In the genomic region with DNA sequence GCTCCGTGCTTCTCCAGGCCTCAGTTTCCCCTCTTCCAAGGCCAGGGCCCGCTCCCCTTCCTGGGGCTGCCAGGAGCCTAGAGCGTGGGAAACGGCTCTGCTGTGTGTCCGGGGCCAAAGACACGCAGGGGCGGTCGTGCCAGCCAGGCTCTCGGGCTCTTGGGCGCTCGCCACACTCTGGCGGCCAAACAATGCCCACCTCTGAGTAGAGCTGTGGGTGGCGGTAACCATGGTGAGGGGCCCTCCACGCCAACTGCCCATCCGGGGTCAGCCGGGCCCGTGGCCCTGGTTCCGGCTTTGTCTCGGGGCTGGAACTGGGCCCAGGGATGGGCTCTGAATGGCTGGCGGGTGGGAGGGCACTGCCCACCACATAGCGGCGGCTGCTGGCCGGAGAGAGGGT, we compare ENCODE assay signal across 28 cellular contexts. TPM values are rescaled to one million over a fixed set of nuclear protein-coding genes. Genes with fewer than 3 reads are reported as not detected.
A peak's percentile ranks its signal among the peaks of the same experiment; 100 is the strongest.
DNase-seq lines count a peak whose midpoint lies in the region; ATAC-seq, FAIRE-seq and TF ChIP-seq lines count a peak whose summit lies in the region.
"Had no signal": no experiment of that assay in that cellular context is flagged by ENCODE, and none has a peak within 500 bp of the region (broad histone marks: within the 10 kb centered on the region; RNA-seq: fewer than 3 reads in every experiment).

No MANE protein-coding gene starts in this region.

- CTCF ChIA-PET in Panc1 (lab: Charles Lee) (interaction anchor here (0.7 kb wide), 1 partner anchor 8 kb away, joined by 3 read pairs; no protein-coding TSS in a partner anchor), HepG2 (lab: Yijun Ruan, JAX; ENCODE audit: low intra/inter-chr PET ratio, low total read pairs) (no interaction called here)

- no peak overlapping the region for H3K9ac ChIP-seq in HepG2 (ENCODE audit: insufficient read depth, low read depth, low read length)
- H3K9ac ChIP-seq: BLaER1 had no signal

- FAIRE-seq in HepG2 (lab: Jason Lieb, UNC), result no peak

- intact Hi-C loops in Panc1 (cut with micrococcal nuclease; ENCODE audit: unreplicated experiment) (no loop called here), HepG2 (cut with micrococcal nuclease; ENCODE audit: unreplicated experiment) (no loop called here), sciatic nerve (cut with DNase I) (no loop called here)

- TF ChIP-seq EP300 in HepG2 (IDR thresholded peaks at IDR 0.05; ENCODE audit: low read depth in 2 of 2, low read length in 2 of 2) (no peak), HepG2 (CRISPR knock-in tag; IDR thresholded peaks at IDR 0.05; ENCODE audit: borderline replicate concordance) (no peak)

- H3K79me2 ChIP-seq in HepG2 (ENCODE audit: insufficient read depth, low read length), result no peaks in the 10 kb centered on the region
- H3K79me2 ChIP-seq: hepatocyte had no signal

- no peak for TF ChIP-seq CTCF in Panc1 (IDR thresholded peaks at IDR 0.05)
- TF ChIP-seq CTCF in HepG2 (CRISPR knock-in tag; IDR thresholded peaks at IDR 0.05), result no peak

- no peak for DNase-seq in Panc1 (ENCODE audit: low read depth, low spot score)
- peak in 52 of 61 donors; percentile 16 to 90 (median 65) for DNase-seq in caudate nucleus (lab: John Stamatoyannopoulos, UW)
- DNase-seq in HepG2 (ENCODE audit: low spot score), result no peak
- DNase-seq in sciatic nerve (ENCODE audit: low spot score), result no peak
- DNase-seq in SIG-M5 (lab: John Stamatoyannopoulos, UW), result no peak
- DNase-seq in stimulated activated CD4-positive, alpha-beta T cell treated with anti-CD3 and anti-CD28 coated beads, Interleukin-4, amount 100 ng/mL, for 24 hours, result no peak
- DNase-seq: activated CD4-positive, alpha-beta T cell treated with anti-CD3 and anti-CD28 coated beads for 48 hours; DMS53; HCEC 1CT; NCI-H1048; NCI-H1694 treated with DMSO at 0.1 percent for 48 hours; NCI-H446; NCI-H748 treated with DMSO at 0.1 percent for 48 hours; ovary; stimulated activated CD4-positive, alpha-beta T cell treated with anti-CD3 and anti-CD28 coated beads, Interleukin-1b, Interleukin-23, amount 100 ng/mL, for 48 hours; stomach; T-helper 9 cell; tibial artery had no signal

- H3K27me3 ChIP-seq in Panc1 (ENCODE audit: control insufficient read depth, insufficient read depth, low read length), result no peaks in the 10 kb centered on the region
- H3K27me3 ChIP-seq in HepG2 (ENCODE audit: control insufficient read depth in 1 of 2, insufficient read depth in 2 of 2, low read length in 2 of 2), result peaks cover 4 to 7% of the 10 kb centered on the region in 2 experiments; a peak in 3 of 5 replicates
- H3K27me3 ChIP-seq: ascending aorta, BLaER1, hepatocyte, ovary, stomach had no signal

- TF ChIP-seq RAD21 in HepG2 (CRISPR knock-in tag; IDR thresholded peaks at IDR 0.05), result no peak

- TF ChIP-seq POLR2A in HepG2 (IDR thresholded peaks at IDR 0.05; ENCODE audit: insufficient read depth in 1 of 2, low read depth in 2 of 2, low read length in 2 of 2), result no peak

- H3K27ac ChIP-seq in Panc1 (ENCODE audit: low read length), result no peak overlapping the region
- H3K27ac ChIP-seq in caudate nucleus (ENCODE audit: low read depth, low read length), result peak overlapping the region; percentile 70
- no peak overlapping the region for H3K27ac ChIP-seq in HepG2 (ENCODE audit: extremely low read length, insufficient read depth, low read length)
- H3K27ac ChIP-seq: ascending aorta, BLaER1, gastroesophageal sphincter, hepatocyte, ovary, stomach, tibial artery had no signal

- H3K4me3 ChIP-seq in Panc1 (ENCODE audit: low read depth in 2 of 2, low read length in 2 of 2) (no peak overlapping the region), HepG2 (replicated peaks in 1 of 3; ENCODE audit: insufficient read depth in 1 of 3, low read depth in 2 of 3, low read length in 3 of 3) (no peak overlapping the region)
- H3K4me3 ChIP-seq: ascending aorta, BLaER1, gastroesophageal sphincter, hepatocyte, lung, ovary, stomach, tibial artery had no signal

- peak; percentile 9; the same call in 1 of the 2 replicates for ATAC-seq in Panc1
- ATAC-seq in HepG2, result peak; percentile 14; the same call in 2 of the 3 replicates
- ATAC-seq in sciatic nerve, result peak; percentile 77
- ATAC-seq in GM18502 (IDR thresholded peaks at IDR 0.05; ENCODE audit: poor library complexity, unreplicated experiment), result no peak
- ATAC-seq: gastroesophageal sphincter, left cardiac atrium had no signal

- WGBS in HepG2 (ENCODE audit: low lambda C conversion rate), result 55% methylated on average over 6 of the region's 23 CpGs

- H3K36me3 ChIP-seq in Panc1 (ENCODE audit: control insufficient read depth, insufficient read depth, low read length) (no peaks in the 10 kb centered on the region), HepG2 (replicated peaks in 1 of 2; ENCODE audit: control insufficient read depth in 1 of 2, insufficient read depth in 2 of 2, low read length in 2 of 2) (no peaks in the 10 kb centered on the region)
- H3K36me3 ChIP-seq: ascending aorta, BLaER1, gastroesophageal sphincter, ovary, stomach, tibial artery had no signal

- POLR2A ChIA-PET in Panc1 (lab: Charles Lee), result no interaction called here
- POLR2A ChIA-PET in HepG2 (lab: Yijun Ruan, JAX), result no interaction called here

- H4K20me1 ChIP-seq in HepG2 (ENCODE audit: insufficient read depth, low read length), result no peaks in the 10 kb centered on the region
- H4K20me1 ChIP-seq: BLaER1 had no signal

- no peak overlapping the region for H3K4me2 ChIP-seq in HepG2 (ENCODE audit: low read depth, low read length)
- H3K4me2 ChIP-seq: BLaER1, hepatocyte had no signal

- H3K9me3 ChIP-seq in Panc1 (ENCODE audit: control insufficient read depth, insufficient read depth, low read depth, low read length), result no peaks in the 10 kb centered on the region
- no peaks in the 10 kb centered on the region for H3K9me3 ChIP-seq in HepG2 (ENCODE audit: low read length)
- H3K9me3 ChIP-seq: ascending aorta, BLaER1, ovary, stomach, tibial artery had no signal

- H3K4me1 ChIP-seq in Panc1 (ENCODE audit: control insufficient read depth, insufficient read depth, low read length) (no peaks in the 10 kb centered on the region), HepG2 (ENCODE audit: insufficient read depth, low read length) (peaks cover 20% of the 10 kb centered on the region)
- H3K4me1 ChIP-seq: ascending aorta, gastroesophageal sphincter, stomach, tibial artery had no signal

- no TSS peak for BruUV-seq in Panc1 (replicated peaks; lab: Mats Ljungman, UMichigan)
- no TSS peak for BruUV-seq in HepG2 (replicated peaks; lab: Mats Ljungman, UMichigan)

- no peak overlapping the region for H2AFZ ChIP-seq in HepG2 (ENCODE audit: low read length)
- H2AFZ ChIP-seq: hepatocyte had no signal

- in situ Hi-C loops in Panc1 (cut with HindIII; ENCODE audit: low pct_unique_long_range_greater_than_20kb, low sequenced_read_pairs), result no loop called here
- in situ Hi-C loops in HepG2 (cut with HindIII; ENCODE audit: extremely low pct_ligation_motif_present, low pct_unique_long_range_greater_than_20kb), result no loop called here

RNA-seq across cellular contexts. Expression of a gene that starts 16.0 kb away (rescaled TPM):
- total RNA-seq in Panc1 (2021; ENCODE audit: unreplicated experiment) (not detected), HepG2 (2016; rRNA removed; fragmentation: Illumina TruSeq; extraction: Trizol) (not detected in 2 replicates), sciatic nerve (not detected)
- not detected for polyA plus RNA-seq in Panc1 (2012; ENCODE audit: insufficient read length)
- not detected in 2 replicates for total RNA-seq in HepG2 (2016; cell fraction: cytosol; rRNA removed; fragmentation: Illumina TruSeq; extraction: Trizol; ENCODE audit: low read depth)
- total RNA-seq in HepG2 (2016; cell fraction: insoluble cytoplasmic fraction; rRNA removed; fragmentation: Illumina TruSeq; extraction: Trizol), result not detected in 2 replicates
- not detected in 2 replicates for total RNA-seq in HepG2 (2016; cell fraction: membrane; rRNA removed; fragmentation: Illumina TruSeq; extraction: Trizol)
- not detected in 2 replicates for total RNA-seq in HepG2 (2016; cell fraction: nucleus; rRNA removed; fragmentation: Illumina TruSeq; extraction: Trizol)
- not detected in 2 replicates for polyA plus RNA-seq in HepG2 (2011; rRNA removed)
- not detected in 2 replicates for polyA plus RNA-seq in HepG2 (2011; cell fraction: cytosol; rRNA removed)
- polyA plus RNA-seq in HepG2 (2011; cell fraction: nucleus; rRNA removed), result not detected in 2 replicates
- polyA plus RNA-seq in HepG2 (2012), result not detected in 2 replicates
- polyA plus RNA-seq in HepG2 (2016; cell fraction: cytosol; fragmentation: Illumina TruSeq; extraction: Trizol; ENCODE audit: low read depth), result not detected in 2 replicates
- not detected in 2 replicates for polyA plus RNA-seq in HepG2 (2016; cell fraction: insoluble cytoplasmic fraction; fragmentation: Illumina TruSeq; extraction: Trizol; ENCODE audit: low read depth)
- polyA plus RNA-seq in HepG2 (2016; cell fraction: membrane; fragmentation: Illumina TruSeq; extraction: Trizol; ENCODE audit: low read depth), result not detected in 2 replicates
- polyA plus RNA-seq in HepG2 (2016; cell fraction: nucleus; fragmentation: Illumina TruSeq; extraction: Trizol; ENCODE audit: insufficient read depth, low read depth), result not detected in 2 replicates
- polyA minus RNA-seq in HepG2 (2011; rRNA and poly(A)+ RNA removed; ENCODE audit: low replicate concordance), result not detected in 2 replicates
- polyA minus RNA-seq in HepG2 (2011; cell fraction: cytosol; rRNA and poly(A)+ RNA removed), result not detected in 2 replicates
- polyA minus RNA-seq in HepG2 (2011; cell fraction: nucleus; rRNA and poly(A)+ RNA removed), result not detected in 2 replicates
- total RNA-seq: ascending aorta, dermis microvascular lymphatic vessel endothelial cell, gastroesophageal sphincter, hepatocyte, HT-29, left cardiac atrium, lung, ovary, right cardiac atrium, stomach had no signal
- polyA plus RNA-seq: hepatocyte, lung, ovary, right cardiac atrium, stomach had no signal

RNA-seq across cellular contexts. Expression of a gene that starts 56.8 kb away (rescaled TPM):
- 48.3 TPM for total RNA-seq in Panc1 (2021; ENCODE audit: unreplicated experiment)
- 62.4 TPM for polyA plus RNA-seq in Panc1 (2012; ENCODE audit: insufficient read length)
- 3.7 and 6.4 TPM in 2 replicates for total RNA-seq in HepG2 (2016; rRNA removed; fragmentation: Illumina TruSeq; extraction: Trizol)
- 1.4 and 1.5 TPM in 2 replicates for total RNA-seq in HepG2 (2016; cell fraction: cytosol; rRNA removed; fragmentation: Illumina TruSeq; extraction: Trizol; ENCODE audit: low read depth)
- 3.5 and 6.3 TPM in 2 replicates for total RNA-seq in HepG2 (2016; cell fraction: insoluble cytoplasmic fraction; rRNA removed; fragmentation: Illumina TruSeq; extraction: Trizol)
- total RNA-seq in HepG2 (2016; cell fraction: membrane; rRNA removed; fragmentation: Illumina TruSeq; extraction: Trizol), result 3.9 and 4.8 TPM in 2 replicates
- 5.8 and 6.9 TPM in 2 replicates for total RNA-seq in HepG2 (2016; cell fraction: nucleus; rRNA removed; fragmentation: Illumina TruSeq; extraction: Trizol)
- polyA plus RNA-seq in HepG2 (2011; rRNA removed), result 15.8 and 17.0 TPM in 2 replicates
- polyA plus RNA-seq in HepG2 (2011; cell fraction: cytosol; rRNA removed), result 14.4 and 28.9 TPM in 2 replicates
- polyA plus RNA-seq in HepG2 (2011; cell fraction: nucleus; rRNA removed), result 16.3 and 21.2 TPM in 2 replicates
- 8.1 and 11.8 TPM in 2 replicates for polyA plus RNA-seq in HepG2 (2012)
- polyA plus RNA-seq in HepG2 (2016; cell fraction: cytosol; fragmentation: Illumina TruSeq; extraction: Trizol; ENCODE audit: low read depth), result 3.3 and 4.7 TPM in 2 replicates
- 5.7 and 8.1 TPM in 2 replicates for polyA plus RNA-seq in HepG2 (2016; cell fraction: insoluble cytoplasmic fraction; fragmentation: Illumina TruSeq; extraction: Trizol; ENCODE audit: low read depth)
- polyA plus RNA-seq in HepG2 (2016; cell fraction: membrane; fragmentation: Illumina TruSeq; extraction: Trizol; ENCODE audit: low read depth), result 5.6 and 6.2 TPM in 2 replicates
- 21.2 and 23.6 TPM in 2 replicates for polyA plus RNA-seq in HepG2 (2016; cell fraction: nucleus; fragmentation: Illumina TruSeq; extraction: Trizol; ENCODE audit: insufficient read depth, low read depth)
- 12.0 and 35.8 TPM in 2 replicates for polyA minus RNA-seq in HepG2 (2011; rRNA and poly(A)+ RNA removed; ENCODE audit: low replicate concordance)
- 12.9 and 20.5 TPM in 2 replicates for polyA minus RNA-seq in HepG2 (2011; cell fraction: cytosol; rRNA and poly(A)+ RNA removed)
- 5.7 TPM in 2 replicates for polyA minus RNA-seq in HepG2 (2011; cell fraction: nucleus; rRNA and poly(A)+ RNA removed)
- total RNA-seq in sciatic nerve, result 30.7 TPM

RNA-seq across cellular contexts. Expression of a gene that starts 59.4 kb away (rescaled TPM):
- total RNA-seq in Panc1 (2021; ENCODE audit: unreplicated experiment), result 38.1 TPM
- 61.6 TPM for polyA plus RNA-seq in Panc1 (2012; ENCODE audit: insufficient read length)
- total RNA-seq in HepG2 (2016; rRNA removed; fragmentation: Illumina TruSeq; extraction: Trizol), result 0.44 TPM in 1 of 2 replicates, not detected in the other
- not detected in 2 replicates for total RNA-seq in HepG2 (2016; cell fraction: cytosol; rRNA removed; fragmentation: Illumina TruSeq; extraction: Trizol; ENCODE audit: low read depth)
- total RNA-seq in HepG2 (2016; cell fraction: insoluble cytoplasmic fraction; rRNA removed; fragmentation: Illumina TruSeq; extraction: Trizol), result 0.18 and 0.80 TPM in 2 replicates
- total RNA-seq in HepG2 (2016; cell fraction: membrane; rRNA removed; fragmentation: Illumina TruSeq; extraction: Trizol), result 0.22 and 0.24 TPM in 2 replicates
- total RNA-seq in HepG2 (2016; cell fraction: nucleus; rRNA removed; fragmentation: Illumina TruSeq; extraction: Trizol), result 0.19 and 0.81 TPM in 2 replicates
- polyA plus RNA-seq in HepG2 (2011; rRNA removed), result 1.5 and 1.6 TPM in 2 replicates
- polyA plus RNA-seq in HepG2 (2011; cell fraction: cytosol; rRNA removed), result 1.1 and 2.1 TPM in 2 replicates
- 3.6 and 4.6 TPM in 2 replicates for polyA plus RNA-seq in HepG2 (2011; cell fraction: nucleus; rRNA removed)
- polyA plus RNA-seq in HepG2 (2012), result 0.72 and 1.2 TPM in 2 replicates
- 0.07 and 0.11 TPM in 2 replicates for polyA plus RNA-seq in HepG2 (2016; cell fraction: cytosol; fragmentation: Illumina TruSeq; extraction: Trizol; ENCODE audit: low read depth)
- 0.16 TPM in 1 of 2 replicates, not detected in the other for polyA plus RNA-seq in HepG2 (2016; cell fraction: insoluble cytoplasmic fraction; fragmentation: Illumina TruSeq; extraction: Trizol; ENCODE audit: low read depth)
- polyA plus RNA-seq in HepG2 (2016; cell fraction: membrane; fragmentation: Illumina TruSeq; extraction: Trizol; ENCODE audit: low read depth), result 0.12 and 0.18 TPM in 2 replicates
- 0.70 and 1.00 TPM in 2 replicates for polyA plus RNA-seq in HepG2 (2016; cell fraction: nucleus; fragmentation: Illumina TruSeq; extraction: Trizol; ENCODE audit: insufficient read depth, low read depth)
- 3.4 and 11.1 TPM in 2 replicates for polyA minus RNA-seq in HepG2 (2011; rRNA and poly(A)+ RNA removed; ENCODE audit: low replicate concordance)
- polyA minus RNA-seq in HepG2 (2011; cell fraction: cytosol; rRNA and poly(A)+ RNA removed), result 1.5 TPM in 2 replicates
- polyA minus RNA-seq in HepG2 (2011; cell fraction: nucleus; rRNA and poly(A)+ RNA removed), result 2.4 and 4.6 TPM in 2 replicates
- total RNA-seq in sciatic nerve, result 20.1 TPM

Comparison
In these comparisons a context has a peak if more than half of its experiments do, and no peak if none do; other contexts are left out.
1. DNase-seq: peak in caudate nucleus (52 of 61); none in Panc1 (single experiment), HepG2 (single experiment), sciatic nerve (single experiment), SIG-M5 (single experiment) and stimulated activated CD4-positive, alpha-beta T cell treated with anti-CD3 and anti-CD28 coated beads, Interleukin-4, amount 100 ng/mL, for 24 hours (single experiment).
2. RNA of a gene that starts 59.4 kb away (total RNA-seq): 38.1 TPM in Panc1 (single experiment) and 20.1 TPM in sciatic nerve (single experiment); 0.18 to 0.81 TPM in HepG2; every median in the first group is over 10 times any median in the second.